In genomic region chr11:66950113-66950535, GRCh38 we compare ENCODE assay signal across 1 cellular context.
A peak's percentile ranks its signal among the peaks of the same experiment; 100 is the strongest.
TF ChIP-seq lines count a peak whose summit lies in the region.

No MANE protein-coding gene starts in this region.

TF ChIP-seq in K562, 482 proteins besides CTCF, POLR2A, EP300 and RAD21 (continued from another document and continues in another):
- TF ChIP-seq NR0B1 (IDR thresholded peaks at IDR 0.05; ENCODE audit: partially characterized antibody) (no peak), DPF2 (IDR thresholded peaks at IDR 0.05) (peak; percentile 66), RBM39 (optimal IDR thresholded peaks at IDR 0.05; ENCODE audit: low read depth, low read length) (no peak), SIRT6 (IDR thresholded peaks at IDR 0.05; ENCODE audit: low read depth, low read length) (no peak), AFF4 (CRISPR knock-in tag; IDR thresholded peaks at IDR 0.05) (no peak), SRF (CRISPR knock-in tag; IDR thresholded peaks at IDR 0.05) (no peak), SRSF7 (optimal IDR thresholded peaks at IDR 0.05; ENCODE audit: low read depth, low read length) (no peak), CEBPB (tag; IDR thresholded peaks at IDR 0.05) (no peak), CSDE1 (IDR thresholded peaks at IDR 0.05) (no peak), ZNF695 (CRISPR knock-in tag; IDR thresholded peaks at IDR 0.05) (no peak), THAP12 (CRISPR knock-in tag; IDR thresholded peaks at IDR 0.05) (no peak), ZNF165 (CRISPR knock-in tag; IDR thresholded peaks at IDR 0.05; ENCODE audit: borderline replicate concordance) (no peak), GABPA (tag; conservative IDR thresholded peaks at IDR 0.05; ENCODE audit: low read depth) (0 out of 2 replicates have a peak, but pooled peaks have one; percentile 24), COPS2 (conservative IDR thresholded peaks at IDR 0.05) (no peak), ZBTB40 (IDR thresholded peaks at IDR 0.05) (no peak), ZBTB40 (CRISPR knock-in tag; IDR thresholded peaks at IDR 0.05) (no peak), SRSF1 (IDR thresholded peaks at IDR 0.05; ENCODE audit: low read depth, low read length) (no peak), BCLAF1 (IDR thresholded peaks at IDR 0.05; ENCODE audit: borderline replicate concordance in 1 of 2, control insufficient read depth in 1 of 2, low read depth in 2 of 2, low read length in 1 of 2) (no peak), KAT2B (IDR thresholded peaks at IDR 0.05; ENCODE audit: low read depth, low read length) (no peak), CREBBP (IDR thresholded peaks at IDR 0.05; ENCODE audit: low read depth, low read length) (no peak), RBM14 (IDR thresholded peaks at IDR 0.05; ENCODE audit: borderline replicate concordance, insufficient read depth, low read depth, low read length) (no peak), CHCHD3 (CRISPR knock-in tag; IDR thresholded peaks at IDR 0.05) (no peak), PTBP1 (IDR thresholded peaks at IDR 0.05; ENCODE audit: low read depth, low read length) (no peak), SMARCA4 (IDR thresholded peaks at IDR 0.05) (peak; percentile 71), C11orf30 (IDR thresholded peaks at IDR 0.05; ENCODE audit: low read depth) (peak; percentile 93), ILK (tag; IDR thresholded peaks at IDR 0.05; ENCODE audit: borderline replicate concordance, low read depth) (no peak), THAP7 (CRISPR knock-in tag; IDR thresholded peaks at IDR 0.05) (no peak), HNRNPK (IDR thresholded peaks at IDR 0.05; ENCODE audit: low read depth, low read length, poor library complexity, severe bottlenecking) (no peak), RUNX1 (IDR thresholded peaks at IDR 0.05; ENCODE audit: low read depth) (no peak), PHF21A (IDR thresholded peaks at IDR 0.05; ENCODE audit: borderline replicate concordance, low read depth) (no peak), ZNF274 (IDR thresholded peaks at IDR 0.05; ENCODE audit: borderline replicate concordance, low read depth, low read length) (no peak), FOXJ3 (CRISPR knock-in tag; IDR thresholded peaks at IDR 0.05) (no peak), TEAD4 (IDR thresholded peaks at IDR 0.05; ENCODE audit: low read length) (peak; percentile 35; the same call in 1 of the 2 replicates), TEAD4 (CRISPR knock-in tag; IDR thresholded peaks at IDR 0.05; ENCODE audit: borderline replicate concordance) (no peak), OTX1 (CRISPR knock-in tag; IDR thresholded peaks at IDR 0.05) (no peak), ZNF263 (CRISPR knock-in tag; IDR thresholded peaks at IDR 0.05; ENCODE audit: borderline replicate concordance) (no peak), MTF1 (CRISPR knock-in tag; IDR thresholded peaks at IDR 0.05; ENCODE audit: borderline replicate concordance) (no peak), NCOA6 (IDR thresholded peaks at IDR 0.05) (no peak), FOS (IDR thresholded peaks at IDR 0.05; ENCODE audit: extremely low read depth, insufficient read length) (no peak), HOMEZ (CRISPR knock-in tag; IDR thresholded peaks at IDR 0.05) (no peak)
